ENCODE assay signal across 19 cellular contexts in the genomic region with DNA sequence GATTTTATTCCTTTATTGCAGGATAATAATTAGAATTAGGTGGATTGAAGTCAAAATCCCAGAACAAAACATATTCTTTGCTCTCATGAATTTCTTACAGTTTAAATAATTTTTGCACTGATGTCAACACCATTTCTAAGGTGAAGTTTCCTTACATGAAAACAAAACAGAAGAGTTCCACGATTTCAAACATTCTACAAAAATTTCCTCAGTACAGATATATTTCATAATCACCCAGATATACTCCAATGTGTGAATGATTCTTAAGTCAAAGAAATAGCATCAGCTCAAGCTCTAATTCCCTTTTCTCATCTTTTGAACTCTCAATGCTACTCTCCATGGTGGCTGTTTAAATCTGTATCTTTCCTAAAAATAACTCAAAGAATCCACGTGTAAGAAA. TPM values are rescaled to one million over a fixed set of nuclear protein-coding genes. Genes with fewer than 3 reads are reported as not detected.
DNase-seq lines count a peak whose midpoint lies in the region; TF ChIP-seq lines count a peak whose summit lies in the region.
"Had no signal": no experiment of that assay in that cellular context is flagged by ENCODE, and none has a peak within 500 bp of the region (broad histone marks: within the 10 kb centered on the region; RNA-seq: fewer than 3 reads in every experiment).

No MANE protein-coding gene starts in this region.

- no peak overlapping the region for H3K4me3 ChIP-seq in osteoblast (ENCODE audit: insufficient read depth, low read length)
- H3K4me3 ChIP-seq: ovary had no signal

- TF ChIP-seq CTCF in CD14-positive monocyte (IDR thresholded peaks at IDR 0.05) (no peak), osteoblast (IDR thresholded peaks at IDR 0.05; ENCODE audit: extremely low read depth, low read depth, low read length) (no peak)

- no peak overlapping the region for H3K4me3 Mint-ChIP-seq in CD14-positive monocyte
- H3K4me3 Mint-ChIP-seq: activated CD8-positive, alpha-beta memory T cell treated with anti-CD3 and anti-CD28 coated beads, Interleukin-2, amount 10 ng/mL, durations not matched to agents 7 days and 5 days; activated naive CD8-positive, alpha-beta T cell treated with anti-CD3 and anti-CD28 coated beads for 36 hours; brain; CD8-positive, alpha-beta T cell; natural killer cell; stimulated activated effector memory CD8-positive, alpha-beta T cell treated with anti-CD3 and anti-CD28 coated beads, Interleukin-12 subunit alpha, Interleukin-12 subunit beta, amount 100 ng/mL, for 72 hours had no signal

- H4K20me1 ChIP-seq in osteoblast (ENCODE audit: insufficient read depth, low read length): no peaks in the 10 kb centered on the region

- peak overlapping the region; percentile 49 for H3K4me2 ChIP-seq in osteoblast (ENCODE audit: insufficient read depth, low read length)

- H3K36me3 Mint-ChIP-seq in CD14-positive monocyte: peaks cover 0 to 2% of the 10 kb centered on the region in 2 donors
- H3K36me3 Mint-ChIP-seq: activated CD8-positive, alpha-beta memory T cell treated with anti-CD3 and anti-CD28 coated beads, Interleukin-2, amount 10 ng/mL, durations not matched to agents 7 days and 5 days; activated naive CD8-positive, alpha-beta T cell treated with anti-CD3 and anti-CD28 coated beads for 36 hours; brain; CD8-positive, alpha-beta T cell; natural killer cell; stimulated activated effector memory CD8-positive, alpha-beta T cell treated with anti-CD3 and anti-CD28 coated beads, Interleukin-12 subunit alpha, Interleukin-12 subunit beta, amount 100 ng/mL, for 72 hours had no signal

- H3K27ac Mint-ChIP-seq in CD14-positive monocyte: peak overlapping the region; percentile 89 to 98 (median 95)
- H3K27ac Mint-ChIP-seq: activated CD8-positive, alpha-beta memory T cell treated with anti-CD3 and anti-CD28 coated beads, Interleukin-2, amount 10 ng/mL, durations not matched to agents 7 days and 5 days; activated naive CD8-positive, alpha-beta T cell treated with anti-CD3 and anti-CD28 coated beads for 36 hours; CD8-positive, alpha-beta T cell; natural killer cell; stimulated activated effector memory CD8-positive, alpha-beta T cell treated with anti-CD3 and anti-CD28 coated beads, Interleukin-12 subunit alpha, Interleukin-12 subunit beta, amount 100 ng/mL, for 72 hours had no signal

- no peaks in the 10 kb centered on the region for H3K36me3 ChIP-seq in osteoblast (ENCODE audit: insufficient read depth, low read length)
- H3K36me3 ChIP-seq: ovary had no signal

- peaks cover 3 to 20% (median 7%) of the 10 kb centered on the region in 7 donors for H3K9me3 Mint-ChIP-seq in CD14-positive monocyte
- H3K9me3 Mint-ChIP-seq: activated naive CD8-positive, alpha-beta T cell treated with anti-CD3 and anti-CD28 coated beads for 36 hours; CD8-positive, alpha-beta T cell; natural killer cell; stimulated activated effector memory CD8-positive, alpha-beta T cell treated with anti-CD3 and anti-CD28 coated beads, Interleukin-12 subunit alpha, Interleukin-12 subunit beta, amount 100 ng/mL, for 72 hours had no signal

- H3K27ac ChIP-seq in epithelial cell of prostate (peak overlapping the region; percentile 93), osteoblast (ENCODE audit: low read depth, low read length) (peak overlapping the region; percentile 75)
- H3K27ac ChIP-seq: ovary had no signal

- peaks cover 0 to 2% (median 0%) of the 10 kb centered on the region in 3 donors for H3K27me3 Mint-ChIP-seq in CD14-positive monocyte (ENCODE audit: low read depth in 3 of 3)
- H3K27me3 Mint-ChIP-seq: activated naive CD8-positive, alpha-beta T cell treated with anti-CD3 and anti-CD28 coated beads for 36 hours had no signal

- H3K4me1 Mint-ChIP-seq in CD14-positive monocyte: peaks cover 59% of the 10 kb centered on the region
- H3K4me1 Mint-ChIP-seq: activated CD8-positive, alpha-beta memory T cell treated with anti-CD3 and anti-CD28 coated beads, Interleukin-2, amount 10 ng/mL, durations not matched to agents 7 days and 5 days; activated naive CD8-positive, alpha-beta T cell treated with anti-CD3 and anti-CD28 coated beads for 36 hours; natural killer cell; stimulated activated effector memory CD8-positive, alpha-beta T cell treated with anti-CD3 and anti-CD28 coated beads, Interleukin-12 subunit alpha, Interleukin-12 subunit beta, amount 100 ng/mL, for 72 hours had no signal

- no peaks in the 10 kb centered on the region for H3K27me3 ChIP-seq in osteoblast (ENCODE audit: insufficient read depth, low read length)
- H3K27me3 ChIP-seq: ovary had no signal

- H3K79me2 ChIP-seq in osteoblast (ENCODE audit: insufficient read depth, low read length): no peaks in the 10 kb centered on the region

- H3K9me3 ChIP-seq in osteoblast (ENCODE audit: low read depth, low read length): no peaks in the 10 kb centered on the region
- H3K9me3 ChIP-seq: ovary had no signal

- no peak for DNase-seq in CD14-positive monocyte (ENCODE audit: low spot score)
- peak; percentile 3 for DNase-seq in NCI-H460 (ENCODE audit: extremely low read depth, low read depth)
- no peak for DNase-seq in epithelial cell of prostate (ENCODE audit: low read depth, low spot score)
- DNase-seq in osteoblast (ENCODE audit: insufficient read length, low spot score, missing footprints): no peak
- no peak for DNase-seq in NCI-H526 (lab: John Stamatoyannopoulos, UW)
- no peak for DNase-seq in NOMO-1 treated with DMSO at 0.1 percent for 48 hours (lab: John Stamatoyannopoulos, UW; ENCODE audit: unreplicated experiment)
- DNase-seq in COLO668 (lab: John Stamatoyannopoulos, UW; ENCODE audit: unreplicated experiment): no peak
- DNase-seq: activated CD4-positive, alpha-beta T cell treated with anti-CD3 and anti-CD28 coated beads for 48 hours; activated CD8-positive, alpha-beta memory T cell treated with anti-CD3 and anti-CD28 coated beads, Interleukin-2, amount 10 ng/mL, durations not matched to agents 7 days and 5 days; activated naive CD8-positive, alpha-beta T cell treated with anti-CD3 and anti-CD28 coated beads for 36 hours; CD8-positive, alpha-beta T cell; cortex of kidney; DMS79 treated with DMSO at 0.1 percent for 48 hours; natural killer cell; NCI-H1417; NCI-H524 had no signal

- peaks cover 51% of the 10 kb centered on the region for H3K4me1 ChIP-seq in osteoblast (ENCODE audit: insufficient read depth, low read length)

- intact Hi-C loops in CD14-positive monocyte (cut with micrococcal nuclease): loop anchor here in 1 of 2 donors (5.0 kb wide), 1 partner anchor 81 kb away; no protein-coding TSS in a partner anchor

- no peak overlapping the region for H2AFZ ChIP-seq in osteoblast (ENCODE audit: low read length)

RNA-seq across cellular contexts. Expression of a gene that starts 39.5 kb away (rescaled TPM):
- under 1 TPM in 1 of 2 donors, not detected in 1; 0.03 TPM for polyA plus RNA-seq in CD14-positive monocyte
- total RNA-seq in NCI-H460 (2014; rRNA removed; shearing (Covaris generic)): not detected in 2 replicates
- not detected in 2 replicates for polyA plus RNA-seq in NCI-H460 (2014; cell fraction: nucleus; rRNA removed)
- 1,102 and 1,498 TPM in 2 replicates for total RNA-seq in osteoblast
- total RNA-seq: activated CD8-positive, alpha-beta memory T cell treated with anti-CD3 and anti-CD28 coated beads, Interleukin-2, amount 10 ng/mL, durations not matched to agents 7 days and 5 days; activated naive CD8-positive, alpha-beta T cell treated with anti-CD3 and anti-CD28 coated beads for 36 hours; CD8-positive, alpha-beta T cell; natural killer cell had no signal

Comparison
In these comparisons a context has a peak if more than half of its experiments do, and no peak if none do; other contexts are left out.
1. RNA of a gene that starts 39.5 kb away (total RNA-seq): 1,102 to 1,498 TPM in osteoblast; not detected in NCI-H460; every median in the first group is over 1,000 times any median in the second.